Comparison of ENCODE assay signal across 8 cellular contexts in the genomic region with DNA sequence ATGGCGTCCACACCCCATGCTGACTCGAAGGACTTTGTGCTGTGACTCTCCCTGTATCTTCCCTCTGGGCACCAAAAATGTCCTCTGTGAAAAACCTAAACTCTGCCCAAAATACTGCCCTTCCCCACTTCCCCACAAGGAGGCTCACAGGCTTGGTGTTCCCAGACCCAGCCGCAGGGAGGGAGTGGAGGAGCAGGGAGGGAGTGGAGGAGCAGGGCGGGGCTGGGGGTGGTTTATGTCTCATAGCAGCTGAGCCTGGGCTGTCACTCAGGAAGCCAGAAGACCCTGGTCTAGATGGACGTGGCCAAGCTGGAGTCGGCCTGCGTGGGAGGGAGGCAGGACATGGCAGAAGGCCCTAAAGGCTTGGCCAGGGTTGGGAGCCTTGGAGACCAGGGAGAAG.
A peak's percentile ranks its signal among the peaks of the same experiment; 100 is the strongest.
DNase-seq lines count a peak whose midpoint lies in the region; ATAC-seq and TF ChIP-seq lines count a peak whose summit lies in the region.

No MANE protein-coding gene starts in this region.

- 0 out of 2 replicates have a peak overlapping the region, but pooled peaks have one; percentile 13 for H3K4me2 ChIP-seq in PC-3 (ENCODE audit: low read length)

- no peaks in the 10 kb centered on the region for H4K20me1 ChIP-seq in PC-3 (ENCODE audit: low read length)

- H3F3A ChIP-seq in PC-3 (ENCODE audit: low read length, unreplicated experiment) = no peaks in the 10 kb centered on the region

- CTCF ChIA-PET in PC-3 (lab: Charles Lee) = interaction anchor here (1.2 kb wide), 2 partner anchors 10 to 11 kb away, joined by 3 to 10 read pairs; no protein-coding TSS in a partner anchor

- TF ChIP-seq EP300 in tibial nerve (IDR thresholded peaks at IDR 0.05) = no peak

- peak; percentile 84 for TF ChIP-seq CTCF in PC-3 (conservative IDR thresholded peaks at IDR 0.05; ENCODE audit: low read depth, low read length)
- peak in 3 of 5 experiments; percentile 13 to 26 (median 23) for TF ChIP-seq CTCF in tibial nerve (IDR thresholded peaks at IDR 0.05)

- WGBS in tibial nerve, 2 donors = 33 to 52% methylated on average over 7 of the region's 7 CpGs

- H3K27me3 Mint-ChIP-seq in activated naive CD8-positive, alpha-beta T cell treated with anti-CD3 and anti-CD28 coated beads, Interleukin-2, amount 50 U/mL, for 24 hours = peaks cover 5% of the 10 kb centered on the region
- peaks cover 19% of the 10 kb centered on the region for H3K27me3 Mint-ChIP-seq in activated naive CD8-positive, alpha-beta T cell treated with anti-CD3 and anti-CD28 coated beads for 36 hours

- peaks cover 10% of the 10 kb centered on the region for H3K4me1 ChIP-seq in PC-3 (ENCODE audit: insufficient read depth, low read length)
- H3K4me1 ChIP-seq in tibial nerve = no peaks in the 10 kb centered on the region

- no peaks in the 10 kb centered on the region for H3K79me2 ChIP-seq in PC-3 (ENCODE audit: low read length)

- H3K4me3 Mint-ChIP-seq in activated naive CD8-positive, alpha-beta T cell treated with anti-CD3 and anti-CD28 coated beads, Interleukin-2, amount 50 U/mL, for 24 hours = no peak overlapping the region
- H3K4me3 Mint-ChIP-seq in activated naive CD8-positive, alpha-beta T cell treated with anti-CD3 and anti-CD28 coated beads for 36 hours = no peak overlapping the region

- no peak overlapping the region for H3K27ac ChIP-seq in PC-3 (ENCODE audit: low read length)
- H3K27ac ChIP-seq in tibial nerve = no peak overlapping the region

- BruUV-seq in PC-3 (replicated peaks; lab: Mats Ljungman, UMichigan) = no TSS peak

- TF ChIP-seq POLR2A in tibial nerve (IDR thresholded peaks at IDR 0.05) = no peak

- H3K36me3 Mint-ChIP-seq in activated naive CD8-positive, alpha-beta T cell treated with anti-CD3 and anti-CD28 coated beads, Interleukin-2, amount 50 U/mL, for 24 hours (ENCODE audit: low read depth) = no peaks in the 10 kb centered on the region
- H3K36me3 Mint-ChIP-seq in activated naive CD8-positive, alpha-beta T cell treated with anti-CD3 and anti-CD28 coated beads for 36 hours = no peaks in the 10 kb centered on the region

- no peak for DNase-seq in activated naive CD8-positive, alpha-beta T cell treated with anti-CD3 and anti-CD28 coated beads, Interleukin-2, amount 50 U/mL, for 24 hours
- no peak for DNase-seq in activated naive CD8-positive, alpha-beta T cell treated with anti-CD3 and anti-CD28 coated beads for 36 hours
- DNase-seq in PC-3 (peak; percentile 85), fibroblast of gingiva (ENCODE audit: low read depth) (peak; percentile 59), tibial nerve (ENCODE audit: low spot score in 2 of 2) (no peak)
- no peak for DNase-seq in stimulated activated CD8-positive, alpha-beta memory T cell treated with anti-CD3 and anti-CD28 coated beads, Interleukin-4, amount 100 ng/mL, for 48 hours

- no peaks in the 10 kb centered on the region for H3K4me1 Mint-ChIP-seq in activated naive CD8-positive, alpha-beta T cell treated with anti-CD3 and anti-CD28 coated beads, Interleukin-2, amount 50 U/mL, for 24 hours
- no peaks in the 10 kb centered on the region for H3K4me1 Mint-ChIP-seq in activated naive CD8-positive, alpha-beta T cell treated with anti-CD3 and anti-CD28 coated beads for 36 hours

- no peaks in the 10 kb centered on the region for H3K9me2 ChIP-seq in PC-3 (replicated peaks; ENCODE audit: low read length)

- H2AFZ ChIP-seq in PC-3 (ENCODE audit: low read length) = peak overlapping the region; percentile 29; the same call in 1 of the 2 replicates

- intact Hi-C loops in PC-3 (cut with micrococcal nuclease) = loop anchor here (2.0 to 5.0 kb wide), 2 partner anchors 106 to 127 kb away; no protein-coding TSS in a partner anchor

- peak; percentile 37 for ATAC-seq in activated naive CD8-positive, alpha-beta T cell treated with anti-CD3 and anti-CD28 coated beads, Interleukin-2, amount 50 U/mL, for 24 hours
- ATAC-seq in PC-3 (peak; percentile 97), HG03025 (IDR thresholded peaks at IDR 0.05; ENCODE audit: low FRiP score, unreplicated experiment) (no peak), GM21717 (IDR thresholded peaks at IDR 0.05; ENCODE audit: unreplicated experiment) (no peak)

- no peaks in the 10 kb centered on the region for H3K9me3 Mint-ChIP-seq in activated naive CD8-positive, alpha-beta T cell treated with anti-CD3 and anti-CD28 coated beads, Interleukin-2, amount 50 U/mL, for 24 hours
- no peaks in the 10 kb centered on the region for H3K9me3 Mint-ChIP-seq in activated naive CD8-positive, alpha-beta T cell treated with anti-CD3 and anti-CD28 coated beads for 36 hours

- H3K27me3 ChIP-seq in PC-3 (ENCODE audit: low read length) (no peaks in the 10 kb centered on the region), tibial nerve (no peaks in the 10 kb centered on the region)

- no peak overlapping the region for H3K27ac Mint-ChIP-seq in activated naive CD8-positive, alpha-beta T cell treated with anti-CD3 and anti-CD28 coated beads, Interleukin-2, amount 50 U/mL, for 24 hours
- H3K27ac Mint-ChIP-seq in activated naive CD8-positive, alpha-beta T cell treated with anti-CD3 and anti-CD28 coated beads for 36 hours = no peak overlapping the region

- POLR2A ChIA-PET in PC-3 (lab: Charles Lee; ENCODE audit: unreplicated experiment) = interaction anchor here (0.6 kb wide), 1 partner anchor 1020 kb away, joined by 6 read pairs; no protein-coding TSS in a partner anchor

- H3K9ac ChIP-seq in PC-3 (ENCODE audit: low read length) = no peak overlapping the region

- no peak overlapping the region for H3K4me3 ChIP-seq in PC-3 (ENCODE audit: low read length)
- H3K4me3 ChIP-seq in tibial nerve = no peak overlapping the region

- H3K9me3 ChIP-seq in PC-3 (ENCODE audit: low read length) (no peaks in the 10 kb centered on the region), tibial nerve (peaks cover 0 to 10% (median 0%) of the 10 kb centered on the region in 4 donors)

- no peaks in the 10 kb centered on the region for H3K36me3 ChIP-seq in PC-3 (ENCODE audit: low read depth, low read length)
- no peaks in the 10 kb centered on the region for H3K36me3 ChIP-seq in tibial nerve

Comparison
In these comparisons a context has a peak if more than half of its experiments do, and no peak if none do; other contexts are left out.
1. ATAC-seq: peak in activated naive CD8-positive, alpha-beta T cell treated with anti-CD3 and anti-CD28 coated beads, Interleukin-2, amount 50 U/mL, for 24 hours (single experiment) and PC-3 (single experiment); none in HG03025 (single experiment) and GM21717 (single experiment).
2. DNase-seq: peak in PC-3 (single experiment) and fibroblast of gingiva (single experiment); none in activated naive CD8-positive, alpha-beta T cell treated with anti-CD3 and anti-CD28 coated beads, Interleukin-2, amount 50 U/mL, for 24 hours (single experiment), activated naive CD8-positive, alpha-beta T cell treated with anti-CD3 and anti-CD28 coated beads for 36 hours (single experiment), tibial nerve (0 of 2) and stimulated activated CD8-positive, alpha-beta memory T cell treated with anti-CD3 and anti-CD28 coated beads, Interleukin-4, amount 100 ng/mL, for 48 hours (single experiment).